In the genomic region with DNA sequence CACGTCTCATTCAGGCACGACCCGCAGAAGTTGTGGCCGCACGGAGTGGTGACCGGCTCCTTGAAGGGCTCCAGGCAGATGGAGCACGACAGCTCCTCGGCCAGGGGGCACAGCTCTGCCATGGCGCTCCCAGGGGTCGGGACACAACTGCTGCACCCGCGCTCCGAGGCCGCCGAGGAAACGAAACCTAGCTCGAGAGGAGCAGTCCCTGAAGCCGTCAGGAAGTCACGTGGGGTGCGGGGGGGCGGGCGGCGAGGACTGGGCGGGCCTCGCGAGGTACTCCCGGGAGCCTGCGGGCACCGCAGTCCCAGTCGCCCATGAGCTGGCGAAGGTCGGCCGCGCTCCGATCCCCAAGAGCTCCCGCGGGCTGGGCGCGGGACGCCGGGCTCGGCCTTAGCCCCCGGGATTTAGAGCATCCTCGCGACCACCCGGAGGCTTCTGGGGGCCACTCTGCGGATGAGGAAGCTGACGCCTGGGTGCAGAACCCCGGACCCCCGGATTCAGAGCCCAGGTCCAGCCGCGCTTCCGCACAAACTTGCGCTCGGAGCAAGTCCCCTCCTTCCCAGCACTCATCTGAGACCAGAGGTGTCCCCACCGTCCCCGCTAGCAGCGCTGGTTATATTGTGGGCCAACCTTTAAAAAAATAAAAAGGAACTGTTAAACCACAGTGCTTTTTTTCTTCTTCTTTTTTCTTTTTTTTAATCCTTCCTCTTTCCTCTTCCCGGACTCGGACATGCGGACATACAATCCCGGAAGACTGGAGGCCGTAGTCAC, we compare ENCODE assay signal across 8 cellular contexts. TPM values are rescaled to one million over a fixed set of nuclear protein-coding genes. Genes with fewer than 3 reads are reported as not detected.
DNase-seq lines count a peak whose midpoint lies in the region; TF ChIP-seq lines count a peak whose summit lies in the region.

TSS of gene TRIM25 (minus strand) at position 183 of the 774 bp plus-strand sequence. CDS start at position 122, 61 bp downstream.

- H3K27ac ChIP-seq in stomach, result peak within 1 kb of the TSS; percentile 92 to 98 (median 94)

- no peaks in the 10 kb centered on the region; the same call in 1 of the 2 replicates for H3K36me3 ChIP-seq in H7 (replicated peaks; ENCODE audit: control insufficient read depth, insufficient read depth, low read length)
- peaks cover 34% of the 10 kb centered on the region for H3K36me3 ChIP-seq in MG63
- H3K36me3 ChIP-seq in stomach, result peaks cover 0 to 2% (median 0%) of the 10 kb centered on the region in 4 donors

- peak within 1 kb of the TSS; percentile 95 for H3K4me3 Mint-ChIP-seq in neural crest cell

- 0% methylated on average over 12 to 63 of the region's 63 CpGs for WGBS in stomach, 5 donors

- peaks cover 7% of the 10 kb centered on the region for H3K9me3 ChIP-seq in MG63
- no peaks in the 10 kb centered on the region for H3K9me3 ChIP-seq in stomach

- H3K9me3 Mint-ChIP-seq in neural crest cell, result peaks cover 12% of the 10 kb centered on the region

- H3K27me3 ChIP-seq in H7 (ENCODE audit: control insufficient read depth, insufficient read depth, low read length), result peaks cover 22% of the 10 kb centered on the region
- H3K27me3 ChIP-seq in MG63, result no peaks in the 10 kb centered on the region
- no peaks in the 10 kb centered on the region for H3K27me3 ChIP-seq in stomach

- H3K36me3 Mint-ChIP-seq in neural crest cell (ENCODE audit: low read depth), result peaks cover 8% of the 10 kb centered on the region

- peaks cover 6% of the 10 kb centered on the region for H3K27me3 Mint-ChIP-seq in neural crest cell (ENCODE audit: low read depth)

- H3K4me1 Mint-ChIP-seq in neural crest cell, result peaks cover 19% of the 10 kb centered on the region

- DNase-seq in ELR (ENCODE audit: low read depth), result peak; percentile 95
- DNase-seq in H7, result peak; percentile 97
- peak; percentile 98 for DNase-seq in MG63
- peak; percentile 43 for DNase-seq in SIG-M5 (lab: John Stamatoyannopoulos, UW)
- peak; percentile 91 for DNase-seq in activated gamma-delta T cell (lab: John Stamatoyannopoulos, UW)
- DNase-seq in fibroblast of villous mesenchyme (ENCODE audit: low read depth), result peak; percentile 91
- peak; percentile 56 for DNase-seq in neural crest cell (ENCODE audit: low read depth, low spot score)
- peak; percentile 94 for DNase-seq in stomach

- H3K4me3 ChIP-seq in H7 (ENCODE audit: insufficient read depth, low read depth, low read length) (peak within 1 kb of the TSS; percentile 84), MG63 (peak within 1 kb of the TSS; percentile 93), fibroblast of villous mesenchyme (ENCODE audit: low read depth, low read length) (peak within 1 kb of the TSS; percentile 95), stomach (peak within 1 kb of the TSS; percentile 75 to 92 (median 86))

- intact Hi-C loops in stomach (cut with DNase I; ENCODE audit: low total_unique reads), result no loop called here

- H3K27ac Mint-ChIP-seq in neural crest cell (ENCODE audit: unreplicated experiment), result peak within 1 kb of the TSS; percentile 54

- TF ChIP-seq POLR2A in stomach (IDR thresholded peaks at IDR 0.05), result peak in 2 of 4 donors; percentile 74 to 93

- TF ChIP-seq EP300 in stomach (IDR thresholded peaks at IDR 0.05), result no peak

- TF ChIP-seq CTCF in fibroblast of villous mesenchyme (IDR thresholded peaks at IDR 0.05; ENCODE audit: insufficient read depth, low read depth, low read length), result no peak
- no peak for TF ChIP-seq CTCF in neural crest cell (conservative IDR thresholded peaks at IDR 0.05)
- TF ChIP-seq CTCF in stomach (IDR thresholded peaks at IDR 0.05), result no peak

- H3K4me1 ChIP-seq in stomach, result peaks cover 45 to 65% (median 53%) of the 10 kb centered on the region in 4 donors

RNA-seq across cellular contexts. Expression of gene TRIM25, which starts in this region (rescaled TPM):
- total RNA-seq in H7 (2014; rRNA removed; shearing (Covaris generic)), result 7.5 and 7.9 TPM in 2 replicates
- total RNA-seq in MG63 (2014; rRNA removed; shearing (Covaris generic); ENCODE audit: low replicate concordance), result 12.3 and 13.6 TPM in 2 replicates
- total RNA-seq in fibroblast of villous mesenchyme (21.9 and 28.9 TPM in 2 replicates), neural crest cell (25.6 and 28.7 TPM in 2 replicates), stomach (100 to 1,000 TPM in 1 of 5 donors, 10 to 100 TPM in 4; 18.0 to 657 (median 76.7) TPM)
- polyA plus RNA-seq in stomach, result 10 to 100 TPM in 2 of 3 donors, 1 to 10 TPM in 1; 7.2 to 11.7 (median 10.0) TPM

Comparison
In these comparisons a context has a peak if more than half of its experiments do, and no peak if none do; other contexts are left out.
1. Peak in every context shown above with its lines: DNase-seq, H3K4me3 ChIP-seq and H3K27ac ChIP-seq.
2. DNase-seq: peak in every context shown above with its lines; median percentile 98 in MG63; 97 in H7; 95 in ELR; 94 in stomach; 91 in activated gamma-delta T cell; 91 in fibroblast of villous mesenchyme; 56 in neural crest cell; 43 in SIG-M5.